In genomic region chr6:708237-708598, GRCh38 we compare ENCODE assay signal across 18 cellular contexts. TPM values are rescaled to one million over a fixed set of nuclear protein-coding genes. Genes with fewer than 3 reads are reported as not detected.
"Had no signal": no experiment of that assay in that cellular context is flagged by ENCODE, and none has a peak within 500 bp of the region (broad histone marks: within the 10 kb centered on the region; RNA-seq: fewer than 3 reads in every experiment).

No MANE protein-coding gene starts in this region.

- ATAC-seq: activated CD4-positive, alpha-beta T cell treated with anti-CD3 and anti-CD28 coated beads for 36 hours; activated naive CD4-positive, alpha-beta T cell treated with anti-CD3 and anti-CD28 coated beads, Interleukin-2, amount 50 U/mL, for 72 hours; gastrocnemius medialis; left lung; psoas muscle; right cardiac atrium; stimulated activated naive CD8-positive, alpha-beta T cell treated with anti-CD3 and anti-CD28 coated beads, Interleukin-15, Interleukin-2, amounts not matched to agents 100 U/mL and 50 U/mL, for 24 hours had no signal

- H3K27ac ChIP-seq: adrenal gland, cardiac muscle cell, dorsolateral prefrontal cortex, epithelial cell of prostate, gastrocnemius medialis, left lung, psoas muscle, skin epidermis had no signal

- DNase-seq: activated CD4-positive, alpha-beta T cell treated with anti-CD3 and anti-CD28 coated beads for 36 hours; activated CD4-positive, alpha-beta T cell treated with anti-CD3 and anti-CD28 coated beads, Interleukin-2, amount 50 U/mL, for 48 hours; activated gamma-delta T cell; adrenal gland; dorsolateral prefrontal cortex; gastrocnemius medialis; head of caudate nucleus; left lung; mammary epithelial cell; psoas muscle; right cardiac atrium; stimulated activated naive CD8-positive, alpha-beta T cell treated with anti-CD3 and anti-CD28 coated beads, Interleukin-15, Interleukin-2, amounts not matched to agents 100 U/mL and 50 U/mL, for 24 hours; upper lobe of left lung had no signal

- H3K27me3 ChIP-seq: dorsolateral prefrontal cortex, upper lobe of left lung had no signal

- H3K9me3 ChIP-seq: adrenal gland, gastrocnemius medialis, left lung, psoas muscle, upper lobe of left lung had no signal

- H3K4me3 ChIP-seq: adrenal gland, cardiac muscle cell, dorsolateral prefrontal cortex, gastrocnemius medialis, left lung, psoas muscle, skin epidermis, upper lobe of left lung had no signal

- H3K36me3 ChIP-seq: adrenal gland, cardiac muscle cell, gastrocnemius medialis, left lung, upper lobe of left lung had no signal

RNA-seq across cellular contexts. Expression of gene HUS1B, which starts 51.3 kb away (rescaled TPM):
- total RNA-seq: kidney epithelial cell had no signal
- polyA plus RNA-seq: cardiac muscle cell, right cardiac atrium had no signal
